In genomic region chr3:197376735-197377555, GRCh38 we compare ENCODE assay signal across 23 cellular contexts.
DNase-seq lines count a peak whose midpoint lies in the region; ATAC-seq, FAIRE-seq and TF ChIP-seq lines count a peak whose summit lies in the region.
"Had no signal": no experiment of that assay in that cellular context is flagged by ENCODE, and none has a peak within 500 bp of the region (broad histone marks: within the 10 kb centered on the region; RNA-seq: fewer than 3 reads in every experiment).

No MANE protein-coding gene starts in this region.

- no peak for TF ChIP-seq CTCF in right lobe of liver (IDR thresholded peaks at IDR 0.05)
- no peak for TF ChIP-seq CTCF in HepG2 (CRISPR knock-in tag; IDR thresholded peaks at IDR 0.05)
- no peak for TF ChIP-seq CTCF in H1 (IDR thresholded peaks at IDR 0.05; ENCODE audit: control extremely low read depth in 1 of 3, insufficient read depth in 1 of 3, low read depth in 1 of 3, low read length in 3 of 3)
- TF ChIP-seq CTCF in neural progenitor cell (IDR thresholded peaks at IDR 0.05), result no peak
- TF ChIP-seq CTCF in transverse colon (IDR thresholded peaks at IDR 0.05), result no peak
- TF ChIP-seq CTCF in mucosa of descending colon (IDR thresholded peaks at IDR 0.05), result no peak

- POLR2A ChIA-PET in HepG2 (lab: Yijun Ruan, JAX), result interaction anchor here (3.4 kb wide), 1 partner anchor 12 kb away, joined by 14 read pairs; no protein-coding TSS in a partner anchor
- POLR2A ChIA-PET in H1 (lab: Charles Lee; ENCODE audit: partially characterized antibody), result interaction anchor here (0.7 to 1.4 kb wide), 2 partner anchors 9 to 13 kb away, joined by 3 to 5 read pairs; no protein-coding TSS in a partner anchor

- H4K8ac ChIP-seq in H1 (ENCODE audit: extremely low read depth, insufficient read depth, low read length), result peak overlapping the region; percentile 8; the same call in 1 of the 2 replicates

- 0 out of 2 replicates have a peak overlapping the region, but pooled peaks have one; percentile 16 for H2BK15ac ChIP-seq in H1 (ENCODE audit: low read length)

- ATAC-seq in right lobe of liver (peak; percentile 44 to 81 (median 65)), HepG2 (no peak), mucosa of descending colon (no peak)
- ATAC-seq in stimulated activated naive CD8-positive, alpha-beta T cell treated with anti-CD3 and anti-CD28 coated beads, Interleukin-15, Interleukin-2, amounts not matched to agents 100 U/mL and 50 U/mL, for 24 hours, result no peak

- H4K91ac ChIP-seq in H1 (replicated peaks; ENCODE audit: insufficient read length, low read length), result no peak overlapping the region

- H3K9ac ChIP-seq in HepG2 (ENCODE audit: insufficient read depth, low read depth, low read length) (no peak overlapping the region), H1 (replicated peaks in 1 of 4; ENCODE audit: extremely low read depth in 1 of 4, low read depth in 3 of 4, low read length in 3 of 4) (no peak overlapping the region), neural progenitor cell (no peak overlapping the region)

- no peak overlapping the region for H3K4ac ChIP-seq in H1 (replicated peaks; ENCODE audit: insufficient read length, low read depth, low read length)

- H3K14ac ChIP-seq in H1 (ENCODE audit: insufficient read length), result no peak overlapping the region

- no peak overlapping the region for H3K4me2 ChIP-seq in HepG2 (ENCODE audit: low read depth, low read length)
- no peak overlapping the region for H3K4me2 ChIP-seq in H1 (ENCODE audit: insufficient read depth in 1 of 2, low read depth in 2 of 2, low read length in 2 of 2)
- H3K4me2 ChIP-seq in neural progenitor cell, result peak overlapping the region; percentile 19

- H2BK120ac ChIP-seq in H1 (replicated peaks; ENCODE audit: low read depth, low read length), result no peak overlapping the region

- 40% methylated on average over 9 of the region's 10 CpGs for WGBS in right lobe of liver (ENCODE audit: insufficient coverage, low coverage, low lambda C conversion rate, missing lambda C conversion rate)
- WGBS in HepG2 (ENCODE audit: low lambda C conversion rate), result 97% methylated on average over 10 of the region's 10 CpGs
- 89% methylated on average over 10 of the region's 10 CpGs; no CpG with 5 or more reads in 1 of the 2 experiments for WGBS in H1 (ENCODE audit: extremely low coverage in 1 of 2, insufficient coverage in 1 of 2, insufficient read length in 1 of 2, insufficient replicate concordance in 2 of 2, low coverage in 1 of 2, low lambda C conversion rate in 2 of 2, missing lambda C conversion rate in 1 of 2), 2 experiments
- 72 to 81% methylated on average over 6 to 10 of the region's 10 CpGs for WGBS in transverse colon (ENCODE audit: low coverage in 1 of 2), 2 donors

- TF ChIP-seq POLR2A in right lobe of liver (IDR thresholded peaks at IDR 0.05) (no peak), HepG2 (IDR thresholded peaks at IDR 0.05; ENCODE audit: insufficient read depth in 1 of 2, low read depth in 2 of 2, low read length in 2 of 2) (no peak), H1 (IDR thresholded peaks at IDR 0.05; ENCODE audit: control extremely low read depth in 1 of 2, low read depth in 2 of 2, low read length in 2 of 2) (no peak), transverse colon (IDR thresholded peaks at IDR 0.05) (no peak)

- no peak overlapping the region for H3K4me3 Mint-ChIP-seq in neural progenitor cell
- H3K4me3 Mint-ChIP-seq: CD4-positive, alpha-beta memory T cell; IgD-negative memory B cell had no signal

- no peak overlapping the region for H2BK12ac ChIP-seq in H1 (ENCODE audit: low read depth, low read length)

- no TSS peak for BruUV-seq in HepG2 (replicated peaks; lab: Mats Ljungman, UMichigan)

- H3K27ac ChIP-seq in right lobe of liver (no peak overlapping the region), HepG2 (ENCODE audit: extremely low read length, insufficient read depth, low read length) (no peak overlapping the region), H1 (ENCODE audit: low read depth, low read length) (no peak overlapping the region), neural progenitor cell (no peak overlapping the region), transverse colon (peak overlapping the region in 1 of 4 donors; percentile 65)

- DNase-seq in right lobe of liver (peak in 1 of 3 donors; percentile 53), HepG2 (ENCODE audit: low spot score) (no peak), H1 (ENCODE audit: low read depth in 1 of 2, low spot score in 2 of 2) (no peak), neural progenitor cell (ENCODE audit: low spot score) (peak; percentile 22), GDM1 (lab: John Stamatoyannopoulos, UW) (no peak), transverse colon (no peak), mucosa of descending colon (no peak)
- no peak for DNase-seq in stimulated activated naive CD8-positive, alpha-beta T cell treated with anti-CD3 and anti-CD28 coated beads, Interleukin-15, Interleukin-2, amounts not matched to agents 100 U/mL and 50 U/mL, for 24 hours
- DNase-seq: CD4-positive, alpha-beta memory T cell; DMS79 treated with DMSO at 0.1 percent for 48 hours; GOT3; Kasumi-1; NCI-H1105 treated with DMSO at 0.1 percent for 48 hours; NCI-H187 treated with DMSO at 0.1 percent for 48 hours; NCI-H345; NCI-H69; SHP77 treated with DMSO at 0.1 percent for 48 hours had no signal

- CTCF ChIA-PET in HepG2 (lab: Yijun Ruan, JAX; ENCODE audit: low intra/inter-chr PET ratio, low total read pairs) (no interaction called here), H1 (lab: Charles Lee; ENCODE audit: partially characterized antibody) (interaction anchor here (0.6 to 1.6 kb wide), 3 partner anchors 12 to 149 kb away, joined by 3 to 5 read pairs (median 3); no protein-coding TSS in a partner anchor)

- H3K9me3 Mint-ChIP-seq in neural progenitor cell, result no peaks in the 10 kb centered on the region

- H3K27ac Mint-ChIP-seq in neural progenitor cell, result peak overlapping the region; percentile 35
- H3K27ac Mint-ChIP-seq: CD4-positive, alpha-beta memory T cell; IgD-negative memory B cell had no signal

- no peak overlapping the region for H2BK20ac ChIP-seq in H1 (ENCODE audit: low read length)

- H3K9me3 ChIP-seq in right lobe of liver (no peaks in the 10 kb centered on the region), HepG2 (ENCODE audit: low read length) (no peaks in the 10 kb centered on the region), H1 (ENCODE audit: insufficient read depth in 2 of 2, low read depth in 1 of 2, low read length in 1 of 2) (no peaks in the 10 kb centered on the region), neural progenitor cell (ENCODE audit: low read depth) (no peaks in the 10 kb centered on the region), transverse colon (no peaks in the 10 kb centered on the region), mucosa of descending colon (no peaks in the 10 kb centered on the region)

- TF ChIP-seq RAD21 in HepG2 (CRISPR knock-in tag; IDR thresholded peaks at IDR 0.05) (no peak), H1 (IDR thresholded peaks at IDR 0.05 in 1 of 2, conservative IDR thresholded peaks at IDR 0.05 in 1 of 2; ENCODE audit: low read depth in 2 of 2, low read length in 2 of 2) (no peak)

- in situ Hi-C loops in HepG2 (cut with HindIII; ENCODE audit: extremely low pct_ligation_motif_present, low pct_unique_long_range_greater_than_20kb), result no loop called here
- in situ Hi-C loops in transverse colon (cut with MboI; ENCODE audit: low pct_ligation_motif_present in 1 of 4, low pct_unique_long_range_greater_than_20kb in 1 of 4, low sequenced_read_pairs in 3 of 4), result no loop called here

- H3K4me1 Mint-ChIP-seq in neural progenitor cell, result peaks cover 17% of the 10 kb centered on the region

- H3K23me2 ChIP-seq in H1 (ENCODE audit: low read depth, low read length), result no peaks in the 10 kb centered on the region

- H3F3A ChIP-seq in neural progenitor cell (ENCODE audit: low read depth), result peaks cover 1% of the 10 kb centered on the region

- H3K27me3 ChIP-seq in right lobe of liver (no peaks in the 10 kb centered on the region), HepG2 (ENCODE audit: control insufficient read depth in 1 of 2, insufficient read depth in 2 of 2, low read length in 2 of 2) (no peaks in the 10 kb centered on the region), H1 (replicated peaks in 1 of 4; ENCODE audit: control insufficient read depth in 3 of 4, extremely low read depth in 1 of 4, insufficient read depth in 3 of 4, low read length in 3 of 4) (no peaks in the 10 kb centered on the region), neural progenitor cell (no peaks in the 10 kb centered on the region), transverse colon (no peaks in the 10 kb centered on the region)

- H4K20me1 ChIP-seq in HepG2 (ENCODE audit: insufficient read depth, low read length) (no peaks in the 10 kb centered on the region), H1 (replicated peaks in 1 of 2; ENCODE audit: control insufficient read depth in 1 of 2, insufficient read depth in 2 of 2, low read length in 2 of 2) (no peaks in the 10 kb centered on the region), neural progenitor cell (ENCODE audit: low read depth) (no peaks in the 10 kb centered on the region)

- H2BK5ac ChIP-seq in H1 (ENCODE audit: low read depth, low read length), result no peak overlapping the region

- H2AK5ac ChIP-seq in H1 (ENCODE audit: low read depth, low read length), result no peak overlapping the region

- H3K79me2 ChIP-seq in HepG2 (ENCODE audit: insufficient read depth, low read length) (no peaks in the 10 kb centered on the region), H1 (ENCODE audit: control insufficient read depth in 1 of 2, insufficient read depth in 2 of 2, low read length in 2 of 2) (no peaks in the 10 kb centered on the region), neural progenitor cell (ENCODE audit: low read depth) (no peaks in the 10 kb centered on the region)

- TF ChIP-seq EP300 in HepG2 (IDR thresholded peaks at IDR 0.05; ENCODE audit: low read depth in 2 of 2, low read length in 2 of 2) (no peak), HepG2 (CRISPR knock-in tag; IDR thresholded peaks at IDR 0.05; ENCODE audit: borderline replicate concordance) (no peak), H1 (IDR thresholded peaks at IDR 0.05; ENCODE audit: borderline replicate concordance in 1 of 2, low read depth in 2 of 2, low read length in 2 of 2) (no peak), transverse colon (IDR thresholded peaks at IDR 0.05; ENCODE audit: low read depth) (no peak)

- no peaks in the 10 kb centered on the region for H3K36me3 Mint-ChIP-seq in neural progenitor cell
- H3K36me3 Mint-ChIP-seq: CD4-positive, alpha-beta memory T cell; IgD-negative memory B cell had no signal

- intact Hi-C loops in right lobe of liver (cut with DNase I), result no loop called here
- intact Hi-C loops in HepG2 (cut with micrococcal nuclease; ENCODE audit: unreplicated experiment), result no loop called here
- intact Hi-C loops in transverse colon (cut with DNase I; ENCODE audit: low total_unique reads), result no loop called here
- intact Hi-C loops in mucosa of descending colon (cut with DNase I, micrococcal nuclease), result no loop called here

- no peak overlapping the region for H2AFZ ChIP-seq in HepG2 (ENCODE audit: low read length)
- H2AFZ ChIP-seq in H1 (ENCODE audit: low read length), result no peak overlapping the region
- no peak overlapping the region for H2AFZ ChIP-seq in neural progenitor cell (replicated peaks)

- peaks cover 3% of the 10 kb centered on the region for H3K27me3 Mint-ChIP-seq in neural progenitor cell (ENCODE audit: insufficient read depth, low read depth)

- no peak overlapping the region for H3K56ac ChIP-seq in H1 (replicated peaks; ENCODE audit: insufficient read length, low read depth, low read length)

- no peak overlapping the region for H3K4me3 ChIP-seq in right lobe of liver
- no peak overlapping the region for H3K4me3 ChIP-seq in HepG2 (replicated peaks in 1 of 3; ENCODE audit: insufficient read depth in 1 of 3, low read depth in 2 of 3, low read length in 3 of 3)
- no peak overlapping the region for H3K4me3 ChIP-seq in H1 (ENCODE audit: extremely low read depth in 1 of 4, insufficient read depth in 2 of 4, low read depth in 3 of 4, low read length in 4 of 4)
- no peak overlapping the region for H3K4me3 ChIP-seq in neural progenitor cell
- no peak overlapping the region for H3K4me3 ChIP-seq in transverse colon
- H3K4me3 ChIP-seq in mucosa of descending colon, result no peak overlapping the region

- H3K79me1 ChIP-seq in H1 (ENCODE audit: low read depth, low read length), result no peaks in the 10 kb centered on the region

- no peak for FAIRE-seq in HepG2 (lab: Jason Lieb, UNC)
- no peak for FAIRE-seq in H1 (lab: Jason Lieb, UNC)
- FAIRE-seq: D721Med, G401.6, GM12891, GM18507, RCC 7860 had no signal

- H3K36me3 ChIP-seq in right lobe of liver (no peaks in the 10 kb centered on the region), HepG2 (replicated peaks in 1 of 2; ENCODE audit: control insufficient read depth in 1 of 2, insufficient read depth in 2 of 2, low read length in 2 of 2) (no peaks in the 10 kb centered on the region), H1 (ENCODE audit: control insufficient read depth in 2 of 4, insufficient read depth in 4 of 4, low read length in 3 of 4) (no peaks in the 10 kb centered on the region), neural progenitor cell (no peaks in the 10 kb centered on the region), transverse colon (no peaks in the 10 kb centered on the region), mucosa of descending colon (ENCODE audit: low read depth) (no peaks in the 10 kb centered on the region)

- H4K5ac ChIP-seq in H1 (ENCODE audit: insufficient read length, low read depth, low read length), result no peak overlapping the region

- H3K4me1 ChIP-seq in right lobe of liver (peaks cover 0 to 10% (median 2%) of the 10 kb centered on the region in 4 donors), HepG2 (ENCODE audit: insufficient read depth, low read length) (peaks cover 28% of the 10 kb centered on the region), H1 (replicated peaks in 1 of 4; ENCODE audit: control insufficient read depth in 3 of 4, insufficient read depth in 4 of 4, low read length in 3 of 4) (no peaks in the 10 kb centered on the region; a peak in 1 of 7 replicates), neural progenitor cell (peaks cover 27% of the 10 kb centered on the region), transverse colon (peaks cover under 1 to 7% (median 4%) of the 10 kb centered on the region in 4 donors), mucosa of descending colon (ENCODE audit: low read depth) (peaks cover 5% of the 10 kb centered on the region)

- no peak overlapping the region for H3K18ac ChIP-seq in H1 (ENCODE audit: extremely low read depth, low read length)

- H3K23ac ChIP-seq in H1 (ENCODE audit: insufficient read length), result no peak overlapping the region

Comparison
In these comparisons a context has a peak if more than half of its experiments do, and no peak if none do; other contexts are left out.
1. ATAC-seq: peak in right lobe of liver (4 of 4); none in HepG2 (single experiment), stimulated activated naive CD8-positive, alpha-beta T cell treated with anti-CD3 and anti-CD28 coated beads, Interleukin-15, Interleukin-2, amounts not matched to agents 100 U/mL and 50 U/mL, for 24 hours (single experiment) and mucosa of descending colon (single experiment).